ENCODE assay signal across 8 cellular contexts in the genomic region with DNA sequence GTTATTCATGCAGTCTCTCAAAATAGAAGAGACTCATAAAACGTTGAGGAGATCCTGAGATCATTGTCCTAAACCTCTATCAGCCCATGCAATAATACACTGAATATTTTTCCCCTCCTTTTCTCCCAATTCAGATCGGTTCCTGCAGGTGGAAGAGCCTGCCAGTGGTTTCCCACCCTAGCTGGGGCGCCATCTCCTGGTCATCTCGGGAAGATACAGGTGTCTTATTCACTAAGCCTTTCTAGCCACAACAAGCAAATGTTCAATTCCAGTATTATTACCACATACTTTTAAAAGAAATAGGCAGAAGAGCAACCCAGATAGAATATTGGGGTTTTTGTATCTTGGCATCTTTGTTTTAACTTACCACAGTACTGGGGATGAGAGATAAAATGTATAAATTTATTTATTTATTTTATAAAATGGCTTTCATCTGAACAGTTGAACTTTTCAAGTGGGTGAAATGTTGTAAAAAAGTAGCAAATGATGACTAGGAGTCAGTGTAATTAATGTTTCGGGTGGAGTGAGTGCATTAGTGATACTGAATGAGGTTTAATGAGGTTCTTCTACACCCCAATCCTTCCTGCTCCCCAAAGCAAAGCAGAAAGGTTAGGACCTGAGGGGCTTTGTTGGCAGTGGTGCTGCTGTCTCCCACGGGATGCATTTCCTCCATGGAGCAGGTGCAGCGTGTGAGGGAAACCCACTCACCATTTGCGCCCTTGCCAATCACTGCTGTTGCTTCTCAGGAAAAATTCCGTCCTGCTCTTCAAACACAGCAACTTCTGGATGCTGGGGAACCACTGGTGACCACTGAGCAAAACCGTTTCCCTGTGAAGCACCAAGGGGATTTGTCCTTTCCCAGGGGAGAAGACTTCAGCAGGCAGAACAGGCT.
A peak's percentile ranks its signal among the peaks of the same experiment; 100 is the strongest.
DNase-seq lines count a peak whose midpoint lies in the region; ATAC-seq, FAIRE-seq and TF ChIP-seq lines count a peak whose summit lies in the region.

No MANE protein-coding gene starts in this region.

- no peak for TF ChIP-seq EP300 in H1 (IDR thresholded peaks at IDR 0.05; ENCODE audit: borderline replicate concordance in 1 of 2, low read depth in 2 of 2, low read length in 2 of 2)

- no peaks in the 10 kb centered on the region for H3K36me3 Mint-ChIP-seq in activated CD8-positive, alpha-beta T cell treated with anti-CD3 and anti-CD28 coated beads, Interleukin-2, amount 10 ng/mL, durations not matched to agents 7 days and 5 days (ENCODE audit: low read depth)
- no peaks in the 10 kb centered on the region for H3K36me3 Mint-ChIP-seq in stimulated activated naive B cell treated with anti-CD40 and anti-IgM and Interleukin-4, amounts not matched to agents 10 μg/mL and 1 μg/mL and 100 μg/mL, for 72 hours

- peak overlapping the region; percentile 76 for H2AFZ ChIP-seq in H1 (ENCODE audit: low read length)

- no peak overlapping the region for H2AK5ac ChIP-seq in H1 (ENCODE audit: low read depth, low read length)

- H4K91ac ChIP-seq in H1 (replicated peaks; ENCODE audit: insufficient read length, low read length), result no peak overlapping the region

- no peak for TF ChIP-seq POLR2A in H1 (IDR thresholded peaks at IDR 0.05; ENCODE audit: control extremely low read depth in 1 of 2, low read depth in 2 of 2, low read length in 2 of 2)

- no peak overlapping the region for H3K4ac ChIP-seq in H1 (replicated peaks; ENCODE audit: insufficient read length, low read depth, low read length)

- no peak overlapping the region for H3K23ac ChIP-seq in H1 (ENCODE audit: insufficient read length)

- DNase-seq in ELR (ENCODE audit: low read depth), result peak; percentile 75
- DNase-seq in NCI-H774 (lab: John Stamatoyannopoulos, UW), result peak; percentile 58
- peak; percentile 79 for DNase-seq in activated CD8-positive, alpha-beta T cell treated with anti-CD3 and anti-CD28 coated beads, Interleukin-2, amount 10 ng/mL, durations not matched to agents 7 days and 5 days
- peak; percentile 41 to 86 for DNase-seq in H1 (ENCODE audit: low read depth in 1 of 2, low spot score in 2 of 2)
- DNase-seq in mucosa of gallbladder (ENCODE audit: low spot score), result peak; percentile 65
- peak; percentile 15 for DNase-seq in stimulated activated naive B cell treated with anti-CD40 and anti-IgM and Interleukin-4, amounts not matched to agents 10 μg/mL and 1 μg/mL and 100 μg/mL, for 72 hours

- no peaks in the 10 kb centered on the region; a peak in 2 of 7 replicates for H3K4me1 ChIP-seq in H1 (replicated peaks in 1 of 4; ENCODE audit: control insufficient read depth in 3 of 4, insufficient read depth in 4 of 4, low read length in 3 of 4)

- H4K20me1 ChIP-seq in H1 (replicated peaks in 1 of 2; ENCODE audit: control insufficient read depth in 1 of 2, insufficient read depth in 2 of 2, low read length in 2 of 2), result no peaks in the 10 kb centered on the region

- H3K79me2 ChIP-seq in H1 (ENCODE audit: control insufficient read depth in 1 of 2, insufficient read depth in 2 of 2, low read length in 2 of 2), result no peaks in the 10 kb centered on the region

- CTCF ChIA-PET in activated CD8-positive, alpha-beta T cell treated with anti-CD3 and anti-CD28 coated beads, Interleukin-2, amount 10 ng/mL, durations not matched to agents 7 days and 5 days (lab: Charles Lee), result interaction anchor here (0.8 to 1.5 kb wide), 6 partner anchors 11 to 559 kb away, joined by 3 to 6 read pairs (median 4); no protein-coding TSS in a partner anchor
- CTCF ChIA-PET in H1 (lab: Charles Lee; ENCODE audit: partially characterized antibody), result interaction anchor here (0.7 to 4.1 kb wide), 8 partner anchors 8 to 338 kb away, joined by 3 to 22 read pairs (median 3); no protein-coding TSS in a partner anchor

- no peak overlapping the region for H3K4me3 ChIP-seq in H1 (ENCODE audit: extremely low read depth in 1 of 4, insufficient read depth in 2 of 4, low read depth in 3 of 4, low read length in 4 of 4)

- peaks cover 13% of the 10 kb centered on the region for H3K4me1 Mint-ChIP-seq in activated CD8-positive, alpha-beta T cell treated with anti-CD3 and anti-CD28 coated beads, Interleukin-2, amount 10 ng/mL, durations not matched to agents 7 days and 5 days (ENCODE audit: low read depth)
- H3K4me1 Mint-ChIP-seq in stimulated activated naive B cell treated with anti-CD40 and anti-IgM and Interleukin-4, amounts not matched to agents 10 μg/mL and 1 μg/mL and 100 μg/mL, for 72 hours, result peaks cover 3 to 5% of the 10 kb centered on the region in 2 donors

- H3K23me2 ChIP-seq in H1 (ENCODE audit: low read depth, low read length), result no peaks in the 10 kb centered on the region

- H3K14ac ChIP-seq in H1 (ENCODE audit: insufficient read length), result no peak overlapping the region

- TF ChIP-seq RAD21 in H1 (IDR thresholded peaks at IDR 0.05 in 1 of 2, conservative IDR thresholded peaks at IDR 0.05 in 1 of 2; ENCODE audit: low read depth in 2 of 2, low read length in 2 of 2), result peak; percentile 72 to 81

- no peak for FAIRE-seq in H1 (lab: Jason Lieb, UNC)

- no peak overlapping the region for H2BK120ac ChIP-seq in H1 (replicated peaks; ENCODE audit: low read depth, low read length)

- H2BK5ac ChIP-seq in H1 (ENCODE audit: low read depth, low read length), result no peak overlapping the region

- H3K9me3 Mint-ChIP-seq in activated CD8-positive, alpha-beta T cell treated with anti-CD3 and anti-CD28 coated beads, Interleukin-2, amount 10 ng/mL, durations not matched to agents 7 days and 5 days (ENCODE audit: insufficient read depth), result no peaks in the 10 kb centered on the region
- no peaks in the 10 kb centered on the region for H3K9me3 Mint-ChIP-seq in stimulated activated naive B cell treated with anti-CD40 and anti-IgM and Interleukin-4, amounts not matched to agents 10 μg/mL and 1 μg/mL and 100 μg/mL, for 72 hours

- no peaks in the 10 kb centered on the region for H3K27me3 ChIP-seq in H1 (replicated peaks in 1 of 4; ENCODE audit: control insufficient read depth in 3 of 4, extremely low read depth in 1 of 4, insufficient read depth in 3 of 4, low read length in 3 of 4)

- H3K9ac ChIP-seq in H1 (replicated peaks in 1 of 4; ENCODE audit: extremely low read depth in 1 of 4, low read depth in 3 of 4, low read length in 3 of 4), result no peak overlapping the region; a peak in 2 of 7 replicates

- H3K9me3 ChIP-seq in H1 (ENCODE audit: insufficient read depth in 2 of 2, low read depth in 1 of 2, low read length in 1 of 2), result no peaks in the 10 kb centered on the region

- H3K18ac ChIP-seq in H1 (ENCODE audit: extremely low read depth, low read length), result no peak overlapping the region

- 45% methylated on average over 9 of the region's 10 CpGs; no CpG with 5 or more reads in 1 of the 2 experiments for WGBS in H1 (ENCODE audit: extremely low coverage in 1 of 2, insufficient coverage in 1 of 2, insufficient read length in 1 of 2, insufficient replicate concordance in 2 of 2, low coverage in 1 of 2, low lambda C conversion rate in 2 of 2, missing lambda C conversion rate in 1 of 2), 2 experiments

- H3K27ac ChIP-seq in H1 (ENCODE audit: low read depth, low read length), result no peak overlapping the region

- peaks cover 4% of the 10 kb centered on the region for H3K27me3 Mint-ChIP-seq in activated CD8-positive, alpha-beta T cell treated with anti-CD3 and anti-CD28 coated beads, Interleukin-2, amount 10 ng/mL, durations not matched to agents 7 days and 5 days (ENCODE audit: low read depth)
- H3K27me3 Mint-ChIP-seq in stimulated activated naive B cell treated with anti-CD40 and anti-IgM and Interleukin-4, amounts not matched to agents 10 μg/mL and 1 μg/mL and 100 μg/mL, for 72 hours, result peaks cover 19 to 21% of the 10 kb centered on the region in 2 donors

- TF ChIP-seq CTCF in H1 (IDR thresholded peaks at IDR 0.05; ENCODE audit: control extremely low read depth in 1 of 3, insufficient read depth in 1 of 3, low read depth in 1 of 3, low read length in 3 of 3), result peak; percentile 73 to 93 (median 73)

- H3K56ac ChIP-seq in H1 (replicated peaks; ENCODE audit: insufficient read length, low read depth, low read length), result no peak overlapping the region

- H3K36me3 ChIP-seq in H1 (ENCODE audit: control insufficient read depth in 2 of 4, insufficient read depth in 4 of 4, low read length in 3 of 4), result no peaks in the 10 kb centered on the region

- no peak overlapping the region for H4K8ac ChIP-seq in H1 (ENCODE audit: extremely low read depth, insufficient read depth, low read length)

- POLR2A ChIA-PET in activated CD8-positive, alpha-beta T cell treated with anti-CD3 and anti-CD28 coated beads, Interleukin-2, amount 10 ng/mL, durations not matched to agents 7 days and 5 days (lab: Charles Lee), result interaction anchor here (0.6 kb wide), 1 partner anchor 726 kb away, joined by 3 read pairs; no protein-coding TSS in a partner anchor
- POLR2A ChIA-PET in H1 (lab: Charles Lee; ENCODE audit: partially characterized antibody), result no interaction called here

- H3K4me3 Mint-ChIP-seq in activated CD8-positive, alpha-beta T cell treated with anti-CD3 and anti-CD28 coated beads, Interleukin-2, amount 10 ng/mL, durations not matched to agents 7 days and 5 days, result no peak overlapping the region
- H3K4me3 Mint-ChIP-seq in stimulated activated naive B cell treated with anti-CD40 and anti-IgM and Interleukin-4, amounts not matched to agents 10 μg/mL and 1 μg/mL and 100 μg/mL, for 72 hours, result no peak overlapping the region

- H2BK20ac ChIP-seq in H1 (ENCODE audit: low read length), result no peak overlapping the region

- ATAC-seq in HG03159 (IDR thresholded peaks at IDR 0.05; ENCODE audit: unreplicated experiment) (peak; percentile 70), HG03469 (IDR thresholded peaks at IDR 0.05; ENCODE audit: unreplicated experiment) (no peak)
- peak; percentile 77 for ATAC-seq in activated CD8-positive, alpha-beta T cell treated with anti-CD3 and anti-CD28 coated beads, Interleukin-2, amount 10 ng/mL, durations not matched to agents 7 days and 5 days
- peak; percentile 41 to 43 for ATAC-seq in stimulated activated naive B cell treated with anti-CD40 and anti-IgM and Interleukin-4, amounts not matched to agents 10 μg/mL and 1 μg/mL and 100 μg/mL, for 72 hours (replicated peaks)

- H4K5ac ChIP-seq in H1 (ENCODE audit: insufficient read length, low read depth, low read length), result no peak overlapping the region

- H2BK12ac ChIP-seq in H1 (ENCODE audit: low read depth, low read length), result no peak overlapping the region

- no peak overlapping the region for H2BK15ac ChIP-seq in H1 (ENCODE audit: low read length)

- H3K4me2 ChIP-seq in H1 (ENCODE audit: insufficient read depth in 1 of 2, low read depth in 2 of 2, low read length in 2 of 2), result no peak overlapping the region

- no peaks in the 10 kb centered on the region for H3K79me1 ChIP-seq in H1 (ENCODE audit: low read depth, low read length)

- no peak overlapping the region for H3K27ac Mint-ChIP-seq in activated CD8-positive, alpha-beta T cell treated with anti-CD3 and anti-CD28 coated beads, Interleukin-2, amount 10 ng/mL, durations not matched to agents 7 days and 5 days
- no peak overlapping the region for H3K27ac Mint-ChIP-seq in stimulated activated naive B cell treated with anti-CD40 and anti-IgM and Interleukin-4, amounts not matched to agents 10 μg/mL and 1 μg/mL and 100 μg/mL, for 72 hours

TF ChIP-seq in H1, 55 proteins besides CTCF, POLR2A, EP300 and RAD21 (continues in another document):
- no peak for TF ChIP-seq HDAC6 (IDR thresholded peaks at IDR 0.05; ENCODE audit: low read depth, low read length)
- no peak for TF ChIP-seq SIRT6 (IDR thresholded peaks at IDR 0.05; ENCODE audit: low read length)
- TF ChIP-seq KDM4A (IDR thresholded peaks at IDR 0.05; ENCODE audit: low read depth, low read length, severe bottlenecking), result no peak

Comparison
In these comparisons a context has a peak if more than half of its experiments do, and no peak if none do; other contexts are left out.
1. DNase-seq: peak in every context shown above with its lines; median percentile 79 in activated CD8-positive, alpha-beta T cell treated with anti-CD3 and anti-CD28 coated beads, Interleukin-2, amount 10 ng/mL, durations not matched to agents 7 days and 5 days; 75 in ELR; 65 in mucosa of gallbladder; 64 in H1; 58 in NCI-H774; 15 in stimulated activated naive B cell treated with anti-CD40 and anti-IgM and Interleukin-4, amounts not matched to agents 10 μg/mL and 1 μg/mL and 100 μg/mL, for 72 hours.